9 cellular contexts compared by ENCODE assay signal in the genomic region with DNA sequence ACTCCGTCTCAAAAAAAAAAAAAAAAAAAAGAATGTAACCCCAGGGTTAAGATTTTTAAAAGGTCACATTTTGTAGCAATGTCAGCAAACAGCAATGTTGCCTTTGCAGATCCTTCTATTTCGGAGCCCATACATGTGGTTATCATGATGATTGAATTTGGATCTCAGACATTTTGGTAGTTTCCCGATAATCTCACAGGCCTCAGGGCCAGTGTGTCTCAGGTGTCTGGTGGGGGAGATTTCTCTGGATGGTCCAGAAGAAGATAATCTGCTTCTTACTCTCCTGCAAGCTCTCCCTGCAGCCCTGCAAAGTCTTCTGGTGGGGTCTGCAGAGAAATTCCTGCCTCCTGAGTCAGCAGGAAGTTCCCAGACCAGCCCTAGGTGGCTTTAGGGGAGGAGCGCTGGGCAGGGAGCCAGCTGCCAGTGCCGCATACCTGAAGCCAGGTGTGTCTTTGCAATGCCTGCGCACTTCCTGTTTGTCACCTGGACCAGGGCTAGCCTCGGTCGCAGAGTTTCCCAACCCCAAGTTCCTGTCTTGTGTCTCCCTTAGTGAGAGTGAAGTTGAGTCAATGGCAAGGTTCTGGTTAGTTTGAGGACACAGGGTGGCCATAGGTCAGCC. TPM values are rescaled to one million over a fixed set of nuclear protein-coding genes. Genes with fewer than 3 reads are reported as not detected.
DNase-seq lines count a peak whose midpoint lies in the region; ATAC-seq, FAIRE-seq and TF ChIP-seq lines count a peak whose summit lies in the region.
"Had no signal": no experiment of that assay in that cellular context is flagged by ENCODE, and none has a peak within 500 bp of the region (broad histone marks: within the 10 kb centered on the region; RNA-seq: fewer than 3 reads in every experiment).

No MANE protein-coding gene starts in this region.

- no peak for ATAC-seq in GM18858 (IDR thresholded peaks at IDR 0.05; ENCODE audit: unreplicated experiment)

- H3K4me1 ChIP-seq in H1 (replicated peaks in 1 of 4; ENCODE audit: control insufficient read depth in 3 of 4, insufficient read depth in 4 of 4, low read length in 3 of 4) (peaks cover 0 to 6% (median 5%) of the 10 kb centered on the region in 4 experiments; a peak in 5 of 7 replicates), neutrophil (ENCODE audit: control insufficient read depth in 1 of 2, insufficient read depth in 1 of 2, low read depth in 1 of 2, low read length in 1 of 2) (peaks cover 46 to 50% of the 10 kb centered on the region in 2 experiments)

- no peak overlapping the region for H2AFZ ChIP-seq in H1 (ENCODE audit: low read length)

- peak; percentile 94 for DNase-seq in ELF-1 (ENCODE audit: low read depth, low spot score)
- peak; percentile 22 to 71 for DNase-seq in NCI-H526 (lab: John Stamatoyannopoulos, UW)
- peak; percentile 80 to 88 for DNase-seq in H1 (ENCODE audit: low read depth in 1 of 2, low spot score in 2 of 2)
- DNase-seq in chondrocyte (ENCODE audit: low spot score), result no peak
- no peak for DNase-seq in NCI-H2171 treated with DMSO at 0.1 percent for 48 hours (lab: John Stamatoyannopoulos, UW)
- no peak for DNase-seq in stimulated activated CD4-positive, alpha-beta T cell treated with anti-CD3 and anti-CD28 coated beads, Interleukin-4, amount 100 ng/mL, for 1 hour

- peak overlapping the region; percentile 75 for H3K4ac ChIP-seq in H1 (replicated peaks; ENCODE audit: insufficient read length, low read depth, low read length)

- H3K23me2 ChIP-seq in H1 (ENCODE audit: low read depth, low read length), result peaks cover 15% of the 10 kb centered on the region

- peak overlapping the region; percentile 61 to 84 (median 83); a peak in 7 of 8 replicates for H3K4me3 ChIP-seq in H1 (ENCODE audit: extremely low read depth in 1 of 4, insufficient read depth in 2 of 4, low read depth in 3 of 4, low read length in 4 of 4)
- H3K4me3 ChIP-seq in neutrophil (ENCODE audit: low read depth in 1 of 2, low read length in 1 of 2), result peak overlapping the region in 1 of 2 experiments; percentile 73
- H3K4me3 ChIP-seq: SJSA1 had no signal

- POLR2A ChIA-PET in H1 (lab: Charles Lee; ENCODE audit: partially characterized antibody), result interaction anchor here (1.2 to 5.7 kb wide), 6 partner anchors 9 to 47 kb away, joined by 3 to 53 read pairs (median 8); partner anchors contain the start of genes GPR108 and TRIP10

- H3K27ac ChIP-seq in H1 (ENCODE audit: low read depth, low read length) (peak overlapping the region; percentile 57), neutrophil (peak overlapping the region; percentile 91)
- H3K27ac ChIP-seq: SJSA1 had no signal

- no peaks in the 10 kb centered on the region for H3K36me3 Mint-ChIP-seq in chondrocyte (ENCODE audit: low read depth)

- peaks cover 10% of the 10 kb centered on the region for H3K79me1 ChIP-seq in H1 (ENCODE audit: low read depth, low read length)

- H2BK5ac ChIP-seq in H1 (ENCODE audit: low read depth, low read length), result peak overlapping the region; percentile 96

- CTCF ChIA-PET in H1 (lab: Charles Lee; ENCODE audit: partially characterized antibody), result interaction anchor here (1.1 to 1.6 kb wide), 4 partner anchors 27 to 98 kb away, joined by 3 to 4 read pairs (median 4); no protein-coding TSS in a partner anchor

- H3K9ac ChIP-seq in H1 (replicated peaks in 1 of 4; ENCODE audit: extremely low read depth in 1 of 4, low read depth in 3 of 4, low read length in 3 of 4), result peak overlapping the region in 3 of 4 experiments; percentile 59 to 72 (median 60); a peak in 6 of 7 replicates

- no peak overlapping the region for H3K56ac ChIP-seq in H1 (replicated peaks; ENCODE audit: insufficient read length, low read depth, low read length)

- TF ChIP-seq POLR2A in H1 (IDR thresholded peaks at IDR 0.05; ENCODE audit: control extremely low read depth in 1 of 2, low read depth in 2 of 2, low read length in 2 of 2), result peak; percentile 55 to 83

- peak overlapping the region; percentile 50; the same call in 1 of the 2 replicates for H2BK15ac ChIP-seq in H1 (ENCODE audit: low read length)

- no peak overlapping the region for H3K23ac ChIP-seq in H1 (ENCODE audit: insufficient read length)

- no peak overlapping the region for H3K14ac ChIP-seq in H1 (ENCODE audit: insufficient read length)

- TF ChIP-seq CTCF in H1 (IDR thresholded peaks at IDR 0.05; ENCODE audit: control extremely low read depth in 1 of 3, insufficient read depth in 1 of 3, low read depth in 1 of 3, low read length in 3 of 3) (no peak), neutrophil (IDR thresholded peaks at IDR 0.05) (no peak), chondrocyte (IDR thresholded peaks at IDR 0.05) (no peak)

- H3K79me2 ChIP-seq in H1 (ENCODE audit: control insufficient read depth in 1 of 2, insufficient read depth in 2 of 2, low read length in 2 of 2), result peaks cover 0 to 7% of the 10 kb centered on the region in 2 experiments; a peak in 2 of 4 replicates

- peak overlapping the region; percentile 100; the same call in 1 of the 2 replicates for H2BK12ac ChIP-seq in H1 (ENCODE audit: low read depth, low read length)

- peaks cover 8% of the 10 kb centered on the region for H3K27me3 Mint-ChIP-seq in chondrocyte (ENCODE audit: low read depth)

- no peaks in the 10 kb centered on the region for H4K20me1 ChIP-seq in H1 (replicated peaks in 1 of 2; ENCODE audit: control insufficient read depth in 1 of 2, insufficient read depth in 2 of 2, low read length in 2 of 2)

- H4K91ac ChIP-seq in H1 (replicated peaks; ENCODE audit: insufficient read length, low read length), result peak overlapping the region; percentile 76

- no peak overlapping the region for H4K5ac ChIP-seq in H1 (ENCODE audit: insufficient read length, low read depth, low read length)

- H3K18ac ChIP-seq in H1 (ENCODE audit: extremely low read depth, low read length), result peak overlapping the region; percentile 92

- H4K8ac ChIP-seq in H1 (ENCODE audit: extremely low read depth, insufficient read depth, low read length), result no peak overlapping the region; the same call in 1 of the 2 replicates

- H3K27me3 ChIP-seq in H1 (replicated peaks in 1 of 4; ENCODE audit: control insufficient read depth in 3 of 4, extremely low read depth in 1 of 4, insufficient read depth in 3 of 4, low read length in 3 of 4), result no peaks in the 10 kb centered on the region
- no peaks in the 10 kb centered on the region for H3K27me3 ChIP-seq in neutrophil

- FAIRE-seq in H1 (lab: Jason Lieb, UNC), result peak; percentile 60

- peak overlapping the region; percentile 87 to 99 for H3K4me2 ChIP-seq in H1 (ENCODE audit: insufficient read depth in 1 of 2, low read depth in 2 of 2, low read length in 2 of 2)

- H2BK120ac ChIP-seq in H1 (replicated peaks; ENCODE audit: low read depth, low read length), result peak overlapping the region; percentile 81

- H3K4me3 Mint-ChIP-seq in chondrocyte (ENCODE audit: unreplicated experiment), result no peak overlapping the region

- WGBS in H1 (ENCODE audit: extremely low coverage in 1 of 2, insufficient coverage in 1 of 2, insufficient read length in 1 of 2, insufficient replicate concordance in 2 of 2, low coverage in 1 of 2, low lambda C conversion rate in 2 of 2, missing lambda C conversion rate in 1 of 2), 2 experiments, result 13% methylated on average over 7 of the region's 8 CpGs; no CpG with 5 or more reads in 1 of the 2 experiments

- H3K36me3 ChIP-seq in H1 (ENCODE audit: control insufficient read depth in 2 of 4, insufficient read depth in 4 of 4, low read length in 3 of 4) (peaks cover 0 to 5% (median 2%) of the 10 kb centered on the region in 4 experiments; a peak in 2 of 8 replicates), neutrophil (no peaks in the 10 kb centered on the region)
- H3K36me3 ChIP-seq: SJSA1 had no signal

- peak overlapping the region; percentile 87; the same call in 1 of the 2 replicates for H2AK5ac ChIP-seq in H1 (ENCODE audit: low read depth, low read length)

- H3K9me3 ChIP-seq in H1 (ENCODE audit: insufficient read depth in 2 of 2, low read depth in 1 of 2, low read length in 1 of 2) (peaks cover 0 to 7% of the 10 kb centered on the region in 2 experiments; a peak in 2 of 4 replicates), neutrophil (no peaks in the 10 kb centered on the region)
- H3K9me3 ChIP-seq: SJSA1 had no signal

- no peaks in the 10 kb centered on the region for H3K9me3 Mint-ChIP-seq in chondrocyte (ENCODE audit: low read depth)

- H2BK20ac ChIP-seq in H1 (ENCODE audit: low read length), result no peak overlapping the region

- no peak overlapping the region for H3K27ac Mint-ChIP-seq in chondrocyte (ENCODE audit: unreplicated experiment)

- peak in 1 of 2 experiments; percentile 81; a peak in 1 of 3 replicates for TF ChIP-seq EP300 in H1 (IDR thresholded peaks at IDR 0.05; ENCODE audit: borderline replicate concordance in 1 of 2, low read depth in 2 of 2, low read length in 2 of 2)

- peaks cover 19% of the 10 kb centered on the region for H3K4me1 Mint-ChIP-seq in chondrocyte (ENCODE audit: low read depth)

- TF ChIP-seq RAD21 in H1 (IDR thresholded peaks at IDR 0.05 in 1 of 2, conservative IDR thresholded peaks at IDR 0.05 in 1 of 2; ENCODE audit: low read depth in 2 of 2, low read length in 2 of 2), result 0 out of 4 replicates have a peak, but pooled peaks of 1 of the 2 experiments have one; percentile 9

RNA-seq across cellular contexts. Expression of gene SH2D3A, which starts 1.4 kb away (rescaled TPM):
- 20.0 and 22.1 TPM in 2 replicates for total RNA-seq in H1 (2021; fragmentation: NEBNext Ultra II Directional; extraction: Animal tissue kit (Norgen Biotek cat#: 25700))
- 14.5 and 22.8 TPM in 2 replicates for polyA plus RNA-seq in H1 (2011; rRNA removed)
- polyA plus RNA-seq in H1 (2011; cell fraction: cytosol; rRNA removed), result 18.8 TPM
- polyA plus RNA-seq in H1 (2011; cell fraction: nucleus; rRNA removed), result 34.1 TPM
- polyA plus RNA-seq in H1 (2012, experiment 1 of 2), result 12.6 to 18.8 TPM (median 17.6 TPM) in 4 replicates
- polyA plus RNA-seq in H1 (2012, experiment 2 of 2), result 15.0 TPM
- 32.0 TPM for polyA plus RNA-seq in H1 (2013, experiment 1 of 2)
- 29.0 TPM for polyA plus RNA-seq in H1 (2013, experiment 2 of 2)
- polyA minus RNA-seq in H1 (2011; rRNA and poly(A)+ RNA removed), result 6.1 and 7.2 TPM in 2 replicates
- polyA minus RNA-seq in H1 (2011; cell fraction: cytosol; rRNA and poly(A)+ RNA removed), result 9.0 TPM
- 11.2 TPM for polyA minus RNA-seq in H1 (2011; cell fraction: nucleus; rRNA and poly(A)+ RNA removed)
- total RNA-seq in chondrocyte, result 0.41 to 0.52 TPM in 2 of 3 replicates, not detected in the other
- total RNA-seq: SJSA1 had no signal

RNA-seq across cellular contexts. Expression of gene VAV1, which starts 6.7 kb away (rescaled TPM):
- 0.21 and 0.22 TPM in 2 replicates for total RNA-seq in H1 (2021; fragmentation: NEBNext Ultra II Directional; extraction: Animal tissue kit (Norgen Biotek cat#: 25700))
- 0.21 and 0.46 TPM in 2 replicates for polyA plus RNA-seq in H1 (2011; rRNA removed)
- polyA plus RNA-seq in H1 (2011; cell fraction: cytosol; rRNA removed), result 0.31 TPM
- 0.61 TPM for polyA plus RNA-seq in H1 (2011; cell fraction: nucleus; rRNA removed)
- 0.56 to 0.67 TPM (median 0.58 TPM) in 3 of 4 replicates, not detected in the other for polyA plus RNA-seq in H1 (2012, experiment 1 of 2)
- 0.18 TPM for polyA plus RNA-seq in H1 (2012, experiment 2 of 2)
- polyA plus RNA-seq in H1 (2013, experiment 1 of 2), result 3.1 TPM
- polyA plus RNA-seq in H1 (2013, experiment 2 of 2), result 2.7 TPM
- 0.47 and 1.2 TPM in 2 replicates for polyA minus RNA-seq in H1 (2011; rRNA and poly(A)+ RNA removed)
- 1.6 TPM for polyA minus RNA-seq in H1 (2011; cell fraction: cytosol; rRNA and poly(A)+ RNA removed)
- polyA minus RNA-seq in H1 (2011; cell fraction: nucleus; rRNA and poly(A)+ RNA removed), result not detected
- total RNA-seq in chondrocyte, result not detected in 3 replicates
- total RNA-seq: SJSA1 had no signal

RNA-seq across cellular contexts. Expression of gene TRIP10, which starts 26.4 kb away (rescaled TPM):
- total RNA-seq in H1 (2021; fragmentation: NEBNext Ultra II Directional; extraction: Animal tissue kit (Norgen Biotek cat#: 25700)), result 69.3 and 69.5 TPM in 2 replicates
- polyA plus RNA-seq in H1 (2011; rRNA removed), result 27.8 and 38.0 TPM in 2 replicates
- 46.0 TPM for polyA plus RNA-seq in H1 (2011; cell fraction: cytosol; rRNA removed)
- 69.9 TPM for polyA plus RNA-seq in H1 (2011; cell fraction: nucleus; rRNA removed)
- polyA plus RNA-seq in H1 (2012, experiment 1 of 2), result 66.1 to 83.1 TPM (median 77.4 TPM) in 4 replicates
- 58.7 TPM for polyA plus RNA-seq in H1 (2012, experiment 2 of 2)
- polyA plus RNA-seq in H1 (2013, experiment 1 of 2), result 63.3 TPM
- polyA plus RNA-seq in H1 (2013, experiment 2 of 2), result 64.1 TPM
- polyA minus RNA-seq in H1 (2011; rRNA and poly(A)+ RNA removed), result 23.1 and 26.9 TPM in 2 replicates
- polyA minus RNA-seq in H1 (2011; cell fraction: cytosol; rRNA and poly(A)+ RNA removed), result 28.1 TPM
- 24.9 TPM for polyA minus RNA-seq in H1 (2011; cell fraction: nucleus; rRNA and poly(A)+ RNA removed)
- total RNA-seq in chondrocyte, result 81.6 to 107 TPM (median 103 TPM) in 3 replicates

RNA-seq across cellular contexts. Expression of gene GPR108, which starts 28.5 kb away (rescaled TPM):
- 34.9 and 35.3 TPM in 2 replicates for total RNA-seq in H1 (2021; fragmentation: NEBNext Ultra II Directional; extraction: Animal tissue kit (Norgen Biotek cat#: 25700))
- 46.0 and 63.9 TPM in 2 replicates for polyA plus RNA-seq in H1 (2011; rRNA removed)
- polyA plus RNA-seq in H1 (2011; cell fraction: cytosol; rRNA removed), result 52.1 TPM
- 160 TPM for polyA plus RNA-seq in H1 (2011; cell fraction: nucleus; rRNA removed)
- polyA plus RNA-seq in H1 (2012, experiment 1 of 2), result 35.3 to 46.7 TPM (median 38.7 TPM) in 4 replicates
- 36.3 TPM for polyA plus RNA-seq in H1 (2012, experiment 2 of 2)
- 47.8 TPM for polyA plus RNA-seq in H1 (2013, experiment 1 of 2)
- polyA plus RNA-seq in H1 (2013, experiment 2 of 2), result 49.9 TPM
- 30.4 and 47.5 TPM in 2 replicates for polyA minus RNA-seq in H1 (2011; rRNA and poly(A)+ RNA removed)
- polyA minus RNA-seq in H1 (2011; cell fraction: cytosol; rRNA and poly(A)+ RNA removed), result 15.0 TPM
- 23.3 TPM for polyA minus RNA-seq in H1 (2011; cell fraction: nucleus; rRNA and poly(A)+ RNA removed)
- total RNA-seq in chondrocyte, result 38.4 to 42.4 TPM (median 39.8 TPM) in 3 replicates

RNA-seq across cellular contexts. Expression of gene C3, which starts 45.4 kb away (rescaled TPM):
- 4.2 and 6.4 TPM in 2 replicates for total RNA-seq in H1 (2021; fragmentation: NEBNext Ultra II Directional; extraction: Animal tissue kit (Norgen Biotek cat#: 25700))
- polyA plus RNA-seq in H1 (2011; rRNA removed), result 12.8 and 16.6 TPM in 2 replicates
- polyA plus RNA-seq in H1 (2011; cell fraction: cytosol; rRNA removed), result 16.0 TPM
- 34.2 TPM for polyA plus RNA-seq in H1 (2011; cell fraction: nucleus; rRNA removed)
- polyA plus RNA-seq in H1 (2012, experiment 1 of 2), result 11.3 to 16.8 TPM (median 13.0 TPM) in 4 replicates
- 13.6 TPM for polyA plus RNA-seq in H1 (2012, experiment 2 of 2)
- 22.5 TPM for polyA plus RNA-seq in H1 (2013, experiment 1 of 2)
- 24.4 TPM for polyA plus RNA-seq in H1 (2013, experiment 2 of 2)
- polyA minus RNA-seq in H1 (2011; rRNA and poly(A)+ RNA removed), result 16.2 and 28.8 TPM in 2 replicates
- polyA minus RNA-seq in H1 (2011; cell fraction: cytosol; rRNA and poly(A)+ RNA removed), result 31.9 TPM
- 33.2 TPM for polyA minus RNA-seq in H1 (2011; cell fraction: nucleus; rRNA and poly(A)+ RNA removed)
- 0.77 TPM in 1 of 3 replicates, not detected in the others for total RNA-seq in chondrocyte
- total RNA-seq: SJSA1 had no signal

Comparison
In these comparisons a context has a peak if more than half of its experiments do, and no peak if none do; other contexts are left out.
1. DNase-seq: peak in ELF-1 (single experiment), NCI-H526 (2 of 2) and H1 (2 of 2); none in chondrocyte (single experiment), NCI-H2171 treated with DMSO at 0.1 percent for 48 hours (single experiment) and stimulated activated CD4-positive, alpha-beta T cell treated with anti-CD3 and anti-CD28 coated beads, Interleukin-4, amount 100 ng/mL, for 1 hour (single experiment).
2. RNA of gene SH2D3A, which starts 1.4 kb away (total RNA-seq): 20.0 to 22.1 TPM in H1; 0.41 to 0.52 TPM in chondrocyte; every median in the first group is over 10 times any median in the second.